ENCODE assay signal across 8 cellular contexts in the genomic region with DNA sequence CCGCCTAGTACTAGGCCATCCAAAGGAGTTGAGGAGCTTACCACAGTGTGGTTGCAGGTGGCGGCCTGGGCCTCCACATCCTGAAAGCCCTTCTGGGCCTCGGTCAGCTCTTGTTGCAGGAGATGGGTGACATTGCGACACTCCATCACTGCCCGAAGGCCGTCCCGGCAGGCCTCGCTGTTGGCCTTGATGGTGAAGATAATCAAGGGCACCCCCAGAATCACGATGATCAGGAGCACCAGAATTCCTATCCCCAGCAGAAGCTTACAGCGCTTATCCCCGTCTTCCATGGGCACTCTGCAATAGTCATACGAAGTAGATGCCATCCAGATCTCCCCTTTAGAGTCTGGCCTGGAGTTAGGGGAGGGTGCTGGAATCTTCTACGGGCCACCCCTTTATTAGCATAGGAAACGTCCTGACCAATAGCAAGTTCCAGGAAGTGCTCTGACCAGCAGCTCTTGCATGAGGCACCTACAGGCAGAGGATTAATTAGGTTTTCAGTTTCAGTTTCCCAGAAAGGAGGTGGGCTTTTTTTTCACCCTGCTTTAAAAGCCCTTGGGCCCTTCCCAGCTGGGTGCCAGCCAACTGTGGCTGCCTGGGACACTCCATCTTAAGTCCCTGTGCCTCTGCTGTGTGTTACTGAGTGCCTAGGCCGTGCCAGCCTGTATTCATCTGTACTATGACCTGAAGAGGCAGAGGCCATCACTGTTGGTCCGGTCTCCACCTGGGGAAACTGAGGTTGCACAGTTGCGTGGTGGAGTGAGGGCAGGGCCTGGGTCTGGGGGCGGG. TPM values are rescaled to one million over a fixed set of nuclear protein-coding genes. Genes with fewer than 3 reads are reported as not detected.
DNase-seq lines count a peak whose midpoint lies in the region; ATAC-seq and TF ChIP-seq lines count a peak whose summit lies in the region.

A gene with protein sequence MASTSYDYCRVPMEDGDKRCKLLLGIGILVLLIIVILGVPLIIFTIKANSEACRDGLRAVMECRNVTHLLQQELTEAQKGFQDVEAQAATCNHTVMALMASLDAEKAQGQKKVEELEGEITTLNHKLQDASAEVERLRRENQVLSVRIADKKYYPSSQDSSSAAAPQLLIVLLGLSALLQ (minus strand): TSS at position 381 of the 789 bp plus-strand sequence. CDS start 55 bp downstream, at position 326.

- peak within 1 kb of the TSS; percentile 92 for H3K4me3 Mint-ChIP-seq in activated B cell treated with CpG ODN at 0.5 μM for 24 hours

- peak within 1 kb of the TSS; percentile 88 for H4K91ac ChIP-seq in mesenchymal stem cell (ENCODE audit: low read length)

- peak within 1 kb of the TSS; percentile 2 for H2AK5ac ChIP-seq in mesenchymal stem cell (ENCODE audit: low read length, severe bottlenecking)

- POLR2A ChIA-PET in activated B cell treated with CpG ODN at 0.5 μM for 24 hours (lab: Charles Lee), result interaction anchor here (0.5 to 3.3 kb wide), 23 partner anchors 10 to 942 kb away, joined by 3 to 60 read pairs (median 4); a partner anchor contains a TSS

- H3K4ac ChIP-seq in mesenchymal stem cell (ENCODE audit: low read depth in 1 of 2, low read length in 2 of 2), result peak within 1 kb of the TSS; percentile 85

- no peaks in the 10 kb centered on the region for H3K79me1 ChIP-seq in mesenchymal stem cell (replicated peaks; ENCODE audit: low read length, poor library complexity, severe bottlenecking)

- DNase-seq in G401 (ENCODE audit: low spot score) (peak; percentile 59), activated B cell treated with CpG ODN at 0.5 μM for 24 hours (peak; percentile 42), mesenchymal stem cell (peak; percentile 90), NCI-H524 treated with DMSO at 0.1 percent for 48 hours (lab: John Stamatoyannopoulos, UW) (no peak)
- DNase-seq in effector CD8-positive, alpha-beta T cell (lab: John Stamatoyannopoulos, UW), result peak; percentile 37

- H3K9me3 Mint-ChIP-seq in activated B cell treated with CpG ODN at 0.5 μM for 24 hours, result no peaks in the 10 kb centered on the region

- peak within 1 kb of the TSS; percentile 24 for H3K9ac ChIP-seq in mesenchymal stem cell (ENCODE audit: low read length)

- in situ Hi-C loops in G401 (cut with HindIII; ENCODE audit: low sequenced_read_pairs), result no loop called here

- peaks cover 37% of the 10 kb centered on the region for H3K36me3 Mint-ChIP-seq in activated B cell treated with CpG ODN at 0.5 μM for 24 hours (ENCODE audit: low read depth)

- CTCF ChIA-PET in activated B cell treated with CpG ODN at 0.5 μM for 24 hours (lab: Charles Lee), result interaction anchor here (1.1 kb wide), 1 partner anchor 14 kb away, joined by 5 read pairs; a partner anchor contains a TSS

- H2BK12ac ChIP-seq in mesenchymal stem cell (ENCODE audit: low read length in 2 of 2), result peak within 1 kb of the TSS; percentile 92 to 99

- TF ChIP-seq CTCF in activated B cell treated with CpG ODN at 0.5 μM for 24 hours (IDR thresholded peaks at IDR 0.05), result no peak

- H3K23ac ChIP-seq in mesenchymal stem cell (ENCODE audit: low read length in 2 of 2), result no peak within 1 kb of the TSS

- ATAC-seq in GM21529 (IDR thresholded peaks at IDR 0.05; ENCODE audit: unreplicated experiment), result peak; percentile 74
- ATAC-seq in activated B cell treated with CpG ODN at 0.5 μM for 24 hours (ENCODE audit: low read depth), result peak; percentile 86

- peaks cover 49% of the 10 kb centered on the region for H3K4me1 Mint-ChIP-seq in activated B cell treated with CpG ODN at 0.5 μM for 24 hours

- H3K9me3 ChIP-seq in mesenchymal stem cell (ENCODE audit: control insufficient read depth, low read length), result no peaks in the 10 kb centered on the region

- peak within 1 kb of the TSS; percentile 8 for H2AFZ ChIP-seq in mesenchymal stem cell (ENCODE audit: low read depth, low read length)

- TF ChIP-seq RAD21 in Ishikawa (IDR thresholded peaks at IDR 0.05; ENCODE audit: low read depth), result no peak

- WGBS in mesenchymal stem cell, result 82% methylated on average over 18 of the region's 18 CpGs

- H2BK15ac ChIP-seq in mesenchymal stem cell (ENCODE audit: low read depth, poor library complexity, severe bottlenecking), result peak within 1 kb of the TSS; percentile 46

- H4K8ac ChIP-seq in mesenchymal stem cell (ENCODE audit: low read length), result peak within 1 kb of the TSS; percentile 66

- TF ChIP-seq EP300 in Ishikawa (IDR thresholded peaks at IDR 0.05; ENCODE audit: borderline replicate concordance), result no peak

- peak within 1 kb of the TSS; percentile 93 for H3K27ac Mint-ChIP-seq in activated B cell treated with CpG ODN at 0.5 μM for 24 hours

- peak within 1 kb of the TSS; percentile 77 for H2BK120ac ChIP-seq in mesenchymal stem cell (ENCODE audit: low read depth, low read length)

- peak within 1 kb of the TSS; percentile 7 for H3K27ac ChIP-seq in mesenchymal stem cell (ENCODE audit: low read length, poor library complexity, severe bottlenecking)
- peak within 1 kb of the TSS; percentile 90 for H3K27ac ChIP-seq in temporal lobe (ENCODE audit: low read depth, low read length)

- peak within 1 kb of the TSS in 1 of 2 experiments; percentile 95 for H3K14ac ChIP-seq in mesenchymal stem cell (ENCODE audit: low read length in 2 of 2)

- peak within 1 kb of the TSS in 1 of 2 experiments; percentile 59 for H3K4me3 ChIP-seq in mesenchymal stem cell (ENCODE audit: insufficient read depth in 1 of 2, low read depth in 1 of 2, low read length in 2 of 2)

- H3K18ac ChIP-seq in mesenchymal stem cell (ENCODE audit: low read depth in 1 of 2, low read length in 2 of 2), result peak within 1 kb of the TSS; percentile 94 to 96

- H3K27me3 Mint-ChIP-seq in activated B cell treated with CpG ODN at 0.5 μM for 24 hours, result no peaks in the 10 kb centered on the region

- H3K4me2 ChIP-seq in mesenchymal stem cell (ENCODE audit: low read length, poor library complexity, severe bottlenecking), result no peak within 1 kb of the TSS

- no peak within 1 kb of the TSS for H2BK5ac ChIP-seq in mesenchymal stem cell (ENCODE audit: low read depth, low read length, poor library complexity, severe bottlenecking)

- no peaks in the 10 kb centered on the region for H3K36me3 ChIP-seq in mesenchymal stem cell (ENCODE audit: control insufficient read depth in 1 of 2, insufficient read depth in 2 of 2, low read depth in 1 of 2, low read length in 2 of 2)

- peaks cover 15% of the 10 kb centered on the region for H3K4me1 ChIP-seq in mesenchymal stem cell (ENCODE audit: control insufficient read depth, insufficient read depth, low read depth, low read length)

- intact Hi-C loops in activated B cell treated with CpG ODN at 0.5 μM for 24 hours (cut with micrococcal nuclease), result loop anchor here (1.0 to 5.0 kb wide), 5 partner anchors 14 to 107 kb away; a partner anchor contains a TSS

- H3K27me3 ChIP-seq in mesenchymal stem cell (ENCODE audit: control insufficient read depth in 1 of 2, insufficient read depth in 1 of 2, low read length in 2 of 2), result peaks cover 6 to 15% of the 10 kb centered on the region in 2 experiments

TF ChIP-seq in Ishikawa, 13 proteins besides CTCF, POLR2A, EP300 and RAD21 (continues in another document):
- no peak for TF ChIP-seq TAF1 (IDR thresholded peaks at IDR 0.05; ENCODE audit: low read depth)
- TF ChIP-seq, protein P1, sequence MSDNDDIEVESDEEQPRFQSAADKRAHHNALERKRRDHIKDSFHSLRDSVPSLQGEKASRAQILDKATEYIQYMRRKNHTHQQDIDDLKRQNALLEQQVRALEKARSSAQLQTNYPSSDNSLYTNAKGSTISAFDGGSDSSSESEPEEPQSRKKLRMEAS (IDR thresholded peaks at IDR 0.05), result peak; percentile 57
- no peak for TF ChIP-seq CREB1 (IDR thresholded peaks at IDR 0.05; ENCODE audit: low read depth)
- TF ChIP-seq, protein P2, sequence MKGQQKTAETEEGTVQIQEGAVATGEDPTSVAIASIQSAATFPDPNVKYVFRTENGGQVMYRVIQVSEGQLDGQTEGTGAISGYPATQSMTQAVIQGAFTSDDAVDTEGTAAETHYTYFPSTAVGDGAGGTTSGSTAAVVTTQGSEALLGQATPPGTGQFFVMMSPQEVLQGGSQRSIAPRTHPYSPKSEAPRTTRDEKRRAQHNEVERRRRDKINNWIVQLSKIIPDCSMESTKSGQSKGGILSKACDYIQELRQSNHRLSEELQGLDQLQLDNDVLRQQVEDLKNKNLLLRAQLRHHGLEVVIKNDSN (IDR thresholded peaks at IDR 0.05), result no peak
- 0 out of 2 replicates have a peak, but pooled peaks have one; percentile 27 for TF ChIP-seq TCF12 (IDR thresholded peaks at IDR 0.05; ENCODE audit: low read depth)
- TF ChIP-seq, protein P3, sequence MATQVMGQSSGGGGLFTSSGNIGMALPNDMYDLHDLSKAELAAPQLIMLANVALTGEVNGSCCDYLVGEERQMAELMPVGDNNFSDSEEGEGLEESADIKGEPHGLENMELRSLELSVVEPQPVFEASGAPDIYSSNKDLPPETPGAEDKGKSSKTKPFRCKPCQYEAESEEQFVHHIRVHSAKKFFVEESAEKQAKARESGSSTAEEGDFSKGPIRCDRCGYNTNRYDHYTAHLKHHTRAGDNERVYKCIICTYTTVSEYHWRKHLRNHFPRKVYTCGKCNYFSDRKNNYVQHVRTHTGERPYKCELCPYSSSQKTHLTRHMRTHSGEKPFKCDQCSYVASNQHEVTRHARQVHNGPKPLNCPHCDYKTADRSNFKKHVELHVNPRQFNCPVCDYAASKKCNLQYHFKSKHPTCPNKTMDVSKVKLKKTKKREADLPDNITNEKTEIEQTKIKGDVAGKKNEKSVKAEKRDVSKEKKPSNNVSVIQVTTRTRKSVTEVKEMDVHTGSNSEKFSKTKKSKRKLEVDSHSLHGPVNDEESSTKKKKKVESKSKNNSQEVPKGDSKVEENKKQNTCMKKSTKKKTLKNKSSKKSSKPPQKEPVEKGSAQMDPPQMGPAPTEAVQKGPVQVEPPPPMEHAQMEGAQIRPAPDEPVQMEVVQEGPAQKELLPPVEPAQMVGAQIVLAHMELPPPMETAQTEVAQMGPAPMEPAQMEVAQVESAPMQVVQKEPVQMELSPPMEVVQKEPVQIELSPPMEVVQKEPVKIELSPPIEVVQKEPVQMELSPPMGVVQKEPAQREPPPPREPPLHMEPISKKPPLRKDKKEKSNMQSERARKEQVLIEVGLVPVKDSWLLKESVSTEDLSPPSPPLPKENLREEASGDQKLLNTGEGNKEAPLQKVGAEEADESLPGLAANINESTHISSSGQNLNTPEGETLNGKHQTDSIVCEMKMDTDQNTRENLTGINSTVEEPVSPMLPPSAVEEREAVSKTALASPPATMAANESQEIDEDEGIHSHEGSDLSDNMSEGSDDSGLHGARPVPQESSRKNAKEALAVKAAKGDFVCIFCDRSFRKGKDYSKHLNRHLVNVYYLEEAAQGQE (IDR thresholded peaks at IDR 0.05; ENCODE audit: low read depth), result no peak
- peak; percentile 69 for TF ChIP-seq NFIC (IDR thresholded peaks at IDR 0.05)
- TF ChIP-seq EGR1 (IDR thresholded peaks at IDR 0.05), result no peak
- peak; percentile 34; the same call in 1 of the 2 replicates for TF ChIP-seq CEBPB (IDR thresholded peaks at IDR 0.05)
- TF ChIP-seq YY1 (IDR thresholded peaks at IDR 0.05; ENCODE audit: low read depth), result peak; percentile 37; the same call in 1 of the 2 replicates
- TF ChIP-seq ZBTB7A (IDR thresholded peaks at IDR 0.05; ENCODE audit: low read depth), result no peak

RNA-seq across cellular contexts. Expression of the gene that starts here (rescaled TPM):
- total RNA-seq in G401 (2014; rRNA removed; shearing (Covaris generic)), result 174 and 187 TPM in 2 replicates
- total RNA-seq in activated B cell treated with CpG ODN at 0.5 μM for 24 hours (120 and 121 TPM in 2 replicates), temporal lobe (2.0 TPM)
- polyA plus RNA-seq in mesenchymal stem cell (2013, experiment 1 of 2), result 56.3 TPM
- polyA plus RNA-seq in mesenchymal stem cell (2013, experiment 2 of 2), result 55.0 TPM

Comparison
In these comparisons a context has a peak if more than half of its experiments do, and no peak if none do; other contexts are left out.
1. RNA of the gene that starts here (total RNA-seq): 174 to 187 TPM in G401 and 120 to 121 TPM in activated B cell treated with CpG ODN at 0.5 μM for 24 hours; 2.0 TPM in temporal lobe (single experiment); every median in the first group is over 10 times any median in the second.